Comparison of ENCODE assay signal across 9 cellular contexts in the genomic region with DNA sequence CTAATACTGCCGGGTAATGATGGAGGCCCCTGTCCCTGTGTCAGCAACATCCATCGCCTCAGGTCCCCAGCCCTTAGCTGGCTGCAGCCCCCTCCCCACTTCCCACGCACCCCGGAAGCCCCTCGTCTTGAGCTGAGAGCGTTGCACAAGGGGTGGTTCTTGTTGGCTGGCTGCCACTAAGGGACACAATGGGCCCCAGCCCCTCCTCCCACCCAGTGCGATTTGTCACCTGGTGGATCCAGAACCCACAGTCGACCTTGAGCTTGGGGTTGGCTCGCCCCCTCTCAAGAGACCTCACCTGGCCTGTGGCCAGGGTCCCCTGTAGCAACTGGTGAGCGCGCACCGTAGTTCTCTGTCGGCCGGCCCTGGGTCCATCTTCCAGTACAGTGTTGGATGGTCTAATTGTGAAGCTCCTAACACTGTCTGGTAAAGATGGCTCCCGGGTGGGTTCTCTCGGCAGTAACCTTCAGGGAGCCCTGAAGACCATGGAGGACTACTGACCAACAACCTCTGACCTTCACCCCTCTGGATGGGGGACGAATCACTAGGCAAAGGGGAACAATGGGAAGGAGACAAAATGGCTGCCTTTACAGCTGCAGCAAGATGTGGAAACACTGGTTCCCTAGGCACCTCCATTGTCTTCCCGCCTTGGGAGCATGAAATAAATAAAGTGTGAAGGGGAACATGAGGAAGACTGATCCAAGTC. TPM values are rescaled to one million over a fixed set of nuclear protein-coding genes. Genes with fewer than 3 reads are reported as not detected.
DNase-seq lines count a peak whose midpoint lies in the region; ATAC-seq and TF ChIP-seq lines count a peak whose summit lies in the region.
"Had no signal": no experiment of that assay in that cellular context is flagged by ENCODE, and none has a peak within 500 bp of the region (broad histone marks: within the 10 kb centered on the region; RNA-seq: fewer than 3 reads in every experiment).

No MANE protein-coding gene starts in this region.

- H3K27ac Mint-ChIP-seq in MCF 10A (ENCODE audit: low read depth, unreplicated experiment) = peak overlapping the region; percentile 94

- no peak overlapping the region for H2AK5ac ChIP-seq in IMR-90 (ENCODE audit: low read depth, low read length)

- H3K4me2 ChIP-seq in BLaER1 treated with 17β-estradiol and CSF1 and Interleukin-3, amounts not matched to agents 10 nM and 100 nM = peak overlapping the region; percentile 32 to 94 (median 60); a peak in 21 of 22 replicates
- no peak overlapping the region for H3K4me2 ChIP-seq in IMR-90 (ENCODE audit: low read depth, low read length)
- no peak overlapping the region for H3K4me2 ChIP-seq in osteoblast (ENCODE audit: insufficient read depth, low read length)

- peak overlapping the region; percentile 87 for H3K4me3 Mint-ChIP-seq in MCF 10A (ENCODE audit: unreplicated experiment)

- H3K4me1 ChIP-seq in BLaER1 treated with 17β-estradiol and CSF1 and Interleukin-3, amounts not matched to agents 10 nM and 100 nM = peaks cover 76 to 95% (median 85%) of the 10 kb centered on the region in 10 experiments
- H3K4me1 ChIP-seq in IMR-90 (ENCODE audit: control insufficient read depth, insufficient read depth, low read length) (peaks cover 6% of the 10 kb centered on the region), mucosa of stomach (ENCODE audit: control insufficient read depth, insufficient read depth, low read length) (peaks cover 65% of the 10 kb centered on the region), osteoblast (ENCODE audit: insufficient read depth, low read length) (peaks cover 19% of the 10 kb centered on the region)

- in situ Hi-C loops in IMR-90 (cut with MboI; ENCODE audit: low sequenced_read_pairs) = loop anchor here (5.0 kb wide), 1 partner anchor 97 kb away; the partner anchor contains the start of gene TPI1

- peaks cover 57% of the 10 kb centered on the region for H3K4me1 Mint-ChIP-seq in MCF 10A (ENCODE audit: insufficient read depth, unreplicated experiment)

- H3K9me1 ChIP-seq in IMR-90 (ENCODE audit: insufficient read depth, low read length) = no peaks in the 10 kb centered on the region

- no peak overlapping the region for H3K56ac ChIP-seq in IMR-90 (ENCODE audit: extremely low read depth, insufficient read depth, low read length)

- H3K4ac ChIP-seq in IMR-90 (ENCODE audit: low read depth, low read length) = no peak overlapping the region

- H3K27me3 ChIP-seq in BLaER1 treated with 17β-estradiol and CSF1 and Interleukin-3, amounts not matched to agents 10 nM and 100 nM = no peaks in the 10 kb centered on the region
- H3K27me3 ChIP-seq in IMR-90 (ENCODE audit: control insufficient read depth, insufficient read depth, low read length) (no peaks in the 10 kb centered on the region), mucosa of stomach (ENCODE audit: control insufficient read depth, insufficient read depth, low read length) (no peaks in the 10 kb centered on the region), osteoblast (ENCODE audit: insufficient read depth, low read length) (no peaks in the 10 kb centered on the region)

- dilution Hi-C loops in IMR-90 (cut with HindIII; ENCODE audit: low sequenced_read_pairs, unreplicated experiment) = no loop called here

- CTCF ChIA-PET in IMR-90 (lab: Yijun Ruan, JAX) = interaction anchor here (0.6 kb wide), 1 partner anchor 531 kb away, joined by 3 read pairs; no protein-coding TSS in a partner anchor
- CTCF ChIA-PET in MCF 10A (lab: Yijun Ruan, JAX) = interaction anchor here (0.6 to 6.4 kb wide), 26 partner anchors 9 to 426 kb away, joined by 3 to 160 read pairs (median 4); partner anchors contain the start of genes C12orf57, C1RL, LPCAT3 and MLF2

- H2BK20ac ChIP-seq in IMR-90 (ENCODE audit: low read depth, low read length) = no peak overlapping the region

- H3K9ac ChIP-seq in BLaER1 treated with 17β-estradiol and CSF1 and Interleukin-3, amounts not matched to agents 10 nM and 100 nM = peak overlapping the region in 9 of 11 experiments; percentile 29 to 98 (median 68); a peak in 15 of 22 replicates
- H3K9ac ChIP-seq in IMR-90 (ENCODE audit: low read depth, low read length) = no peak overlapping the region
- H3K9ac ChIP-seq in mucosa of stomach (ENCODE audit: low read length) = peak overlapping the region; percentile 100

- H2BK120ac ChIP-seq in IMR-90 (ENCODE audit: low read depth, low read length) = no peak overlapping the region

- TF ChIP-seq RAD21 in IMR-90 (IDR thresholded peaks at IDR 0.05; ENCODE audit: low read length) = no peak

- H2BK15ac ChIP-seq in IMR-90 (ENCODE audit: low read depth, low read length) = no peak overlapping the region

- no peak overlapping the region for H2AFZ ChIP-seq in IMR-90 (replicated peaks; ENCODE audit: low read length, poor library complexity)
- no peak overlapping the region for H2AFZ ChIP-seq in osteoblast (ENCODE audit: low read length)

- ATAC-seq in IMR-90 (ENCODE audit: low read depth) = no peak

- H2AK9ac ChIP-seq in IMR-90 (replicated peaks; ENCODE audit: low read depth, low read length, poor library complexity) = peak overlapping the region; percentile 72

- H4K5ac ChIP-seq in IMR-90 (ENCODE audit: low read depth, low read length) = no peak overlapping the region

- BruUV-seq in IMR-90 (replicated peaks; lab: Mats Ljungman, UMichigan) (no TSS peak), MCF 10A (replicated peaks; lab: Mats Ljungman, UMichigan) (no TSS peak)

- no peaks in the 10 kb centered on the region for H3K27me3 Mint-ChIP-seq in MCF 10A (ENCODE audit: insufficient read depth, unreplicated experiment)

- peaks cover 20% of the 10 kb centered on the region for H3K79me2 ChIP-seq in osteoblast (ENCODE audit: insufficient read depth, low read length)

- POLR2A ChIA-PET in IMR-90 (lab: Charles Lee; ENCODE audit: unreplicated experiment) = no interaction called here
- POLR2A ChIA-PET in MCF 10A (lab: Yijun Ruan, JAX) = interaction anchor here (0.6 to 7.0 kb wide), 23 partner anchors 9 to 275 kb away, joined by 3 to 495 read pairs (median 6); partner anchors contain the start of genes ATN1, C12orf57, C1RL and C1S

- no peak overlapping the region for H3K18ac ChIP-seq in IMR-90 (ENCODE audit: low read depth, low read length)

- TF ChIP-seq CTCF in IMR-90 (conservative IDR thresholded peaks at IDR 0.05; ENCODE audit: low read depth, low read length) = no peak
- no peak for TF ChIP-seq CTCF in MCF 10A (IDR thresholded peaks at IDR 0.05; ENCODE audit: unreplicated experiment)
- TF ChIP-seq CTCF in osteoblast (IDR thresholded peaks at IDR 0.05; ENCODE audit: extremely low read depth, low read depth, low read length) = no peak

- H3K79me1 ChIP-seq in IMR-90 (ENCODE audit: low read depth in 1 of 2, low read length in 2 of 2) = peaks cover 10 to 22% of the 10 kb centered on the region in 2 experiments

- no CpG with 5 or more reads among the region's 18 CpGs for WGBS in IMR-90 (ENCODE audit: extremely low coverage in 2 of 2, insufficient read length in 1 of 2), 2 experiments

- H4K20me1 ChIP-seq in BLaER1 treated with 17β-estradiol and CSF1 and Interleukin-3, amounts not matched to agents 10 nM and 100 nM = peaks cover 1 to 42% (median 20%) of the 10 kb centered on the region in 11 experiments; a peak in 16 of 22 replicates
- H4K20me1 ChIP-seq in IMR-90 (ENCODE audit: insufficient read depth, low read length) (no peaks in the 10 kb centered on the region), osteoblast (ENCODE audit: insufficient read depth, low read length) (peaks cover 4% of the 10 kb centered on the region)

- intact Hi-C loops in IMR-90 (cut with micrococcal nuclease) (no loop called here), MCF 10A (cut with micrococcal nuclease) (loop anchor here (2.0 to 5.0 kb wide), 2 partner anchors 79 to 143 kb away; partner anchors contain the start of gene C1RL)

- H3K4me3 ChIP-seq in BLaER1 treated with 17β-estradiol and CSF1 and Interleukin-3, amounts not matched to agents 10 nM and 100 nM = no peak overlapping the region
- no peak overlapping the region for H3K4me3 ChIP-seq in IMR-90 (ENCODE audit: insufficient read depth, low read depth, low read length)
- peak overlapping the region; percentile 40 for H3K4me3 ChIP-seq in mucosa of stomach (ENCODE audit: low read length)
- H3K4me3 ChIP-seq in osteoblast (ENCODE audit: insufficient read depth, low read length) = no peak overlapping the region

- no peaks in the 10 kb centered on the region for H3K9me3 ChIP-seq in BLaER1 treated with 17β-estradiol and CSF1 and Interleukin-3, amounts not matched to agents 10 nM and 100 nM (replicated peaks in 1 of 11)
- H3K9me3 ChIP-seq in IMR-90 (ENCODE audit: control insufficient read depth, insufficient read depth, low read length) (no peaks in the 10 kb centered on the region), mucosa of stomach (ENCODE audit: control insufficient read depth, low read length) (no peaks in the 10 kb centered on the region), osteoblast (ENCODE audit: low read depth, low read length) (no peaks in the 10 kb centered on the region)

- no peak overlapping the region for H3K14ac ChIP-seq in IMR-90 (replicated peaks; ENCODE audit: low read depth, low read length)

- no peaks in the 10 kb centered on the region for H3K9me3 Mint-ChIP-seq in MCF 10A (ENCODE audit: unreplicated experiment)

- H2BK5ac ChIP-seq in IMR-90 (ENCODE audit: low read depth, low read length, poor library complexity, severe bottlenecking) = no peak overlapping the region

- peak overlapping the region; percentile 33 to 95 (median 69); a peak in 18 of 22 replicates for H3K27ac ChIP-seq in BLaER1 treated with 17β-estradiol and CSF1 and Interleukin-3, amounts not matched to agents 10 nM and 100 nM
- H3K27ac ChIP-seq in IMR-90 (ENCODE audit: insufficient read depth, low read length) (no peak overlapping the region), osteoblast (ENCODE audit: low read depth, low read length) (no peak overlapping the region)

- 0 out of 4 replicates have a peak overlapping the region, but pooled peaks of 1 of the 2 experiments have one; percentile 10 for H4K8ac ChIP-seq in IMR-90 (ENCODE audit: low read depth in 2 of 2, low read length in 2 of 2)

- TF ChIP-seq POLR2A in IMR-90 (IDR thresholded peaks at IDR 0.05; ENCODE audit: low read depth, low read length) = no peak

- no peak overlapping the region for H3K23ac ChIP-seq in IMR-90 (ENCODE audit: low read depth, low read length)

- no peak for DNase-seq in IMR-90
- DNase-seq in MCF 10A (ENCODE audit: unreplicated experiment) = peak; percentile 25
- no peak for DNase-seq in SKM-1 (lab: John Stamatoyannopoulos, UW; ENCODE audit: unreplicated experiment)
- no peak for DNase-seq in AG08395 (ENCODE audit: low spot score)
- no peak for DNase-seq in osteoblast (ENCODE audit: insufficient read length, low spot score, missing footprints)
- DNase-seq in KG1 (lab: John Stamatoyannopoulos, UW) = no peak

- H4K91ac ChIP-seq in IMR-90 (ENCODE audit: insufficient read depth, low read depth, low read length) = no peak overlapping the region

- H3K36me3 ChIP-seq in BLaER1 treated with 17β-estradiol and CSF1 and Interleukin-3, amounts not matched to agents 10 nM and 100 nM = peaks cover 51 to 64% (median 58%) of the 10 kb centered on the region in 11 experiments
- H3K36me3 ChIP-seq in IMR-90 (ENCODE audit: control insufficient read depth, insufficient read depth, low read length) (peaks cover 38% of the 10 kb centered on the region), mucosa of stomach (ENCODE audit: control insufficient read depth, insufficient read depth, low read length) (peaks cover 21% of the 10 kb centered on the region), osteoblast (ENCODE audit: insufficient read depth, low read length) (peaks cover 42% of the 10 kb centered on the region)

- H3K36me3 Mint-ChIP-seq in MCF 10A (ENCODE audit: insufficient read depth, unreplicated experiment) = peaks cover 61% of the 10 kb centered on the region

RNA-seq across cellular contexts. Expression of gene PHB2, which starts 6.6 kb away (rescaled TPM):
- total RNA-seq in IMR-90 (2012; rRNA removed) (219 and 240 TPM in 2 replicates), MCF 10A (2022) (249 and 305 TPM in 2 replicates), osteoblast (161 and 168 TPM in 2 replicates)
- 286 and 298 TPM in 2 replicates for polyA plus RNA-seq in IMR-90 (2012; rRNA removed)
- polyA plus RNA-seq in IMR-90 (2012; cell fraction: cytosol; rRNA removed) = 237 and 296 TPM in 2 replicates
- 247 and 256 TPM in 2 replicates for polyA plus RNA-seq in IMR-90 (2012; cell fraction: nucleus; rRNA removed; ENCODE audit: low replicate concordance)

RNA-seq across cellular contexts. Expression of gene EMG1, which starts 6.8 kb away (rescaled TPM):
- total RNA-seq in IMR-90 (2012; rRNA removed) (43.6 and 66.1 TPM in 2 replicates), MCF 10A (2022) (66.5 and 93.8 TPM in 2 replicates), osteoblast (21.0 and 25.3 TPM in 2 replicates)
- 37.5 and 43.1 TPM in 2 replicates for polyA plus RNA-seq in IMR-90 (2012; rRNA removed)
- 25.0 and 67.8 TPM in 2 replicates for polyA plus RNA-seq in IMR-90 (2012; cell fraction: cytosol; rRNA removed)
- 11.1 and 24.5 TPM in 2 replicates for polyA plus RNA-seq in IMR-90 (2012; cell fraction: nucleus; rRNA removed; ENCODE audit: low replicate concordance)

RNA-seq across cellular contexts. Expression of gene PTPN6, which starts 12.7 kb away (rescaled TPM):
- total RNA-seq in IMR-90 (2012; rRNA removed) (under 0.01 TPM in 1 of 2 replicates, not detected in the other), MCF 10A (2022) (10.3 and 13.2 TPM in 2 replicates), osteoblast (0.29 and 0.36 TPM in 2 replicates)
- polyA plus RNA-seq in IMR-90 (2012; rRNA removed) = 0.14 TPM in 1 of 2 replicates, not detected in the other
- 0.08 TPM in 1 of 2 replicates, not detected in the other for polyA plus RNA-seq in IMR-90 (2012; cell fraction: cytosol; rRNA removed)
- 0.66 and 0.67 TPM in 2 replicates for polyA plus RNA-seq in IMR-90 (2012; cell fraction: nucleus; rRNA removed; ENCODE audit: low replicate concordance)

RNA-seq across cellular contexts. Expression of gene C12orf57, which starts 20.1 kb away (rescaled TPM):
- total RNA-seq in IMR-90 (2012; rRNA removed) (197 and 238 TPM in 2 replicates), MCF 10A (2022) (176 and 196 TPM in 2 replicates), osteoblast (81.4 and 93.4 TPM in 2 replicates)
- 530 and 703 TPM in 2 replicates for polyA plus RNA-seq in IMR-90 (2012; rRNA removed)
- 1,066 and 1,272 TPM in 2 replicates for polyA plus RNA-seq in IMR-90 (2012; cell fraction: cytosol; rRNA removed)
- polyA plus RNA-seq in IMR-90 (2012; cell fraction: nucleus; rRNA removed; ENCODE audit: low replicate concordance) = 218 and 334 TPM in 2 replicates

RNA-seq across cellular contexts. Expression of gene RNU7-1, which starts 20.3 kb away (rescaled TPM):
- total RNA-seq in IMR-90 (2012; rRNA removed) (not detected in 2 replicates), MCF 10A (2022) (not detected in 2 replicates), osteoblast (not detected in 2 replicates)
- polyA plus RNA-seq in IMR-90 (2012; rRNA removed) = not detected in 2 replicates
- not detected in 2 replicates for polyA plus RNA-seq in IMR-90 (2012; cell fraction: cytosol; rRNA removed)
- not detected in 2 replicates for polyA plus RNA-seq in IMR-90 (2012; cell fraction: nucleus; rRNA removed; ENCODE audit: low replicate concordance)
- total RNA-seq: subcutaneous adipose tissue had no signal

Comparison
In these comparisons a context has a peak if more than half of its experiments do, and no peak if none do; other contexts are left out.
1. H3K27ac ChIP-seq: peak in BLaER1 treated with 17β-estradiol and CSF1 and Interleukin-3, amounts not matched to agents 10 nM and 100 nM (11 of 11); none in IMR-90 (single experiment) and osteoblast (single experiment).
2. H3K4me2 ChIP-seq: peak in BLaER1 treated with 17β-estradiol and CSF1 and Interleukin-3, amounts not matched to agents 10 nM and 100 nM (11 of 11); none in IMR-90 (single experiment) and osteoblast (single experiment).